In the genomic region with DNA sequence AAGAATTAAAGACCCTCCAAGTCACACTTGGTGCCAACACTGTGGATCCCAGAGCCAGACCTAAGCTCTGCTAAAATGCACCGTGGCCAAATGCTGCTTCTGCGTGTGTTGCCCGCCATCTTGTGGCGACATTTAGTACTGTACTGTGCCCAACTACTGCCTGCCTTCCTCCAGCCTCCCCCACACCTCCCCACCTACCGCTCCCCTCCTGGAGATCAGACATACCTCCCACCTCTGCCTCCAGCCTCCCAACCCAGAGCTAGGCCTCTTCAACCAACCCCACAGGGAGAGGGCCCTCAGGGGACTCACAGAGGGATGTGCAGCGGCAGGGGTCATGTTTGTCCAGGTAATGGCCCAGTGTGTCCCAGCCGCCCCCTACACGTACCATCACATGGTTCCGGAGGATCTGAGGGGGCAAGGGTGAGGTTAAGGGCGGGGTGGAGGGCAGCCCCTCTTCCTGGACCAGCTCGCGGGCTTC, we compare ENCODE assay signal across 8 cellular contexts. TPM values are rescaled to one million over a fixed set of nuclear protein-coding genes. Genes with fewer than 3 reads are reported as not detected.
DNase-seq lines count a peak whose midpoint lies in the region; ATAC-seq and TF ChIP-seq lines count a peak whose summit lies in the region.

No MANE protein-coding gene starts in this region.

- peaks cover 17% of the 10 kb centered on the region for H3K27me3 ChIP-seq in CD8-positive, alpha-beta T cell (ENCODE audit: insufficient read depth, low read length)
- peaks cover 36% of the 10 kb centered on the region for H3K27me3 ChIP-seq in endodermal cell (ENCODE audit: control insufficient read depth, insufficient read depth, low read length, poor library complexity, severe bottlenecking)

- peaks cover 7% of the 10 kb centered on the region for H3K4me1 Mint-ChIP-seq in CD8-positive, alpha-beta T cell (ENCODE audit: low read depth)
- H3K4me1 Mint-ChIP-seq in endodermal cell: peaks cover 4% of the 10 kb centered on the region

- POLR2A ChIA-PET in CD8-positive, alpha-beta T cell (lab: Charles Lee): interaction anchor here (0.8 to 1.5 kb wide), 6 partner anchors 10 to 169 kb away, joined by 3 to 6 read pairs (median 4); partner anchors contain the start of genes PEX12, RASL10B and TAF15

- H3K9me3 ChIP-seq in CD8-positive, alpha-beta T cell (ENCODE audit: low read length): no peaks in the 10 kb centered on the region
- no peaks in the 10 kb centered on the region for H3K9me3 ChIP-seq in endodermal cell (ENCODE audit: control insufficient read depth, low read length)

- H3K27ac Mint-ChIP-seq in CD8-positive, alpha-beta T cell: no peak overlapping the region
- H3K27ac Mint-ChIP-seq in endodermal cell: no peak overlapping the region

- H3K36me3 ChIP-seq in CD8-positive, alpha-beta T cell (ENCODE audit: insufficient read depth, low read length): no peaks in the 10 kb centered on the region
- H3K36me3 ChIP-seq in endodermal cell (ENCODE audit: control insufficient read depth, insufficient read depth, low read length): no peaks in the 10 kb centered on the region

- peaks cover 49% of the 10 kb centered on the region for H3K27me3 Mint-ChIP-seq in CD8-positive, alpha-beta T cell (ENCODE audit: low read depth)
- H3K27me3 Mint-ChIP-seq in endodermal cell (ENCODE audit: insufficient read depth): peaks cover 54% of the 10 kb centered on the region

- H3K9me3 Mint-ChIP-seq in CD8-positive, alpha-beta T cell: no peaks in the 10 kb centered on the region
- no peaks in the 10 kb centered on the region for H3K9me3 Mint-ChIP-seq in endodermal cell

- no peak overlapping the region for H3K9ac ChIP-seq in endodermal cell (ENCODE audit: extremely low read depth, low read length, poor library complexity, severe bottlenecking)

- peak; percentile 84 for TF ChIP-seq CTCF in CD8-positive, alpha-beta T cell (IDR thresholded peaks at IDR 0.05)
- peak; percentile 91 for TF ChIP-seq CTCF in endodermal cell (conservative IDR thresholded peaks at IDR 0.05)

- H3K36me3 Mint-ChIP-seq in CD8-positive, alpha-beta T cell: no peaks in the 10 kb centered on the region
- H3K36me3 Mint-ChIP-seq in endodermal cell (ENCODE audit: low read depth): no peaks in the 10 kb centered on the region

- peaks cover 7% of the 10 kb centered on the region for H3K4me1 ChIP-seq in CD8-positive, alpha-beta T cell (ENCODE audit: insufficient read depth, low read length)
- H3K4me1 ChIP-seq in endodermal cell (ENCODE audit: control insufficient read depth, insufficient read depth, low read length): no peaks in the 10 kb centered on the region

- CTCF ChIA-PET in CD8-positive, alpha-beta T cell (lab: Charles Lee): interaction anchor here (0.6 to 4.7 kb wide), 68 partner anchors 8 to 1206 kb away, joined by 3 to 69 read pairs (median 4); partner anchors contain the start of genes C17orf50, LIG3, MMP28 and NLE1

- WGBS in endodermal cell (ENCODE audit: insufficient coverage in 1 of 2, insufficient read length in 1 of 2), 2 experiments: 0 to 51% methylated on average over 3 to 12 of the region's 12 CpGs

- ATAC-seq in CD8-positive, alpha-beta T cell: peak; percentile 99
- ATAC-seq in HG02642 (IDR thresholded peaks at IDR 0.05; ENCODE audit: poor library complexity, unreplicated experiment) (peak; percentile 61), HG03342 (IDR thresholded peaks at IDR 0.05; ENCODE audit: unreplicated experiment) (no peak)

- no peak overlapping the region for H3K27ac ChIP-seq in CD8-positive, alpha-beta T cell (ENCODE audit: low read depth, low read length)
- H3K27ac ChIP-seq in endodermal cell (ENCODE audit: low read depth, low read length): no peak overlapping the region

- peak; percentile 62 to 86 (median 77) for DNase-seq in CD8-positive, alpha-beta T cell
- DNase-seq in NOMO-1 (lab: John Stamatoyannopoulos, UW; ENCODE audit: unreplicated experiment in 2 of 2) (peak; percentile 57 to 63), endodermal cell (peak; percentile 96), mucosa of gallbladder (ENCODE audit: low spot score) (peak; percentile 84)
- peak; percentile 91 for DNase-seq in activated CD8-positive, alpha-beta memory T cell treated with anti-CD3 and anti-CD28 coated beads for 24 hours
- DNase-seq in stimulated activated CD8-positive, alpha-beta memory T cell treated with anti-CD3 and anti-CD28 coated beads, Interleukin-4, amount 100 ng/mL, for 4 hours (ENCODE audit: low read depth in 2 of 2, low spot score in 1 of 2): peak; percentile 49 to 61

- no peak overlapping the region for H3K4me3 Mint-ChIP-seq in CD8-positive, alpha-beta T cell
- no peak overlapping the region for H3K4me3 Mint-ChIP-seq in endodermal cell

- intact Hi-C loops in CD8-positive, alpha-beta T cell (cut with DNase I, micrococcal nuclease): loop anchor here (1.0 to 5.0 kb wide), 12 partner anchors 135 to 1545 kb away; partner anchors contain the start of genes NLE1 (in 2 of the 2) and AP2B1 (in 1 of the 2)

- no peak overlapping the region for H3K4me3 ChIP-seq in CD8-positive, alpha-beta T cell (ENCODE audit: low read depth, low read length)
- no peak overlapping the region for H3K4me3 ChIP-seq in endodermal cell (ENCODE audit: low read length)

RNA-seq across cellular contexts. Expression of gene GAS2L2, which starts 5.5 kb away (rescaled TPM):
- under 1 TPM; 0.17 to 0.27 TPM for total RNA-seq in CD8-positive, alpha-beta T cell
- under 1 TPM in 1 of 2 donors, not detected in 1; 0.09 TPM for total RNA-seq in endodermal cell
- 0.11 TPM for polyA plus RNA-seq in endodermal cell (2013, experiment 1 of 2)
- polyA plus RNA-seq in endodermal cell (2013, experiment 2 of 2): 0.12 TPM
- total RNA-seq in mucosa of gallbladder: not detected

RNA-seq across cellular contexts. Expression of gene C17orf50, which starts 13.1 kb away (rescaled TPM):
- total RNA-seq in CD8-positive, alpha-beta T cell: not detected
- total RNA-seq in endodermal cell: not detected
- not detected for polyA plus RNA-seq in endodermal cell (2013, experiment 1 of 2)
- not detected for polyA plus RNA-seq in endodermal cell (2013, experiment 2 of 2)
- total RNA-seq in mucosa of gallbladder: not detected

RNA-seq across cellular contexts. Expression of gene RASL10B, which starts 16.1 kb away (rescaled TPM):
- total RNA-seq in CD8-positive, alpha-beta T cell: under 1 TPM; 0.16 to 0.22 TPM
- 10 to 100 TPM; 28.6 to 31.9 TPM for total RNA-seq in endodermal cell
- polyA plus RNA-seq in endodermal cell (2013, experiment 1 of 2): 15.8 TPM
- 16.5 TPM for polyA plus RNA-seq in endodermal cell (2013, experiment 2 of 2)
- 7.9 TPM for total RNA-seq in mucosa of gallbladder

RNA-seq across cellular contexts. Expression of gene MMP28, which starts 47.9 kb away (rescaled TPM):
- total RNA-seq in CD8-positive, alpha-beta T cell: 1 to 10 TPM; 5.4 to 6.5 TPM
- total RNA-seq in endodermal cell (not detected), mucosa of gallbladder (32.8 TPM)
- 1.00 TPM for polyA plus RNA-seq in endodermal cell (2013, experiment 1 of 2)
- polyA plus RNA-seq in endodermal cell (2013, experiment 2 of 2): 0.75 TPM
